ENCODE assay signal across 8 cellular contexts in the genomic region with DNA sequence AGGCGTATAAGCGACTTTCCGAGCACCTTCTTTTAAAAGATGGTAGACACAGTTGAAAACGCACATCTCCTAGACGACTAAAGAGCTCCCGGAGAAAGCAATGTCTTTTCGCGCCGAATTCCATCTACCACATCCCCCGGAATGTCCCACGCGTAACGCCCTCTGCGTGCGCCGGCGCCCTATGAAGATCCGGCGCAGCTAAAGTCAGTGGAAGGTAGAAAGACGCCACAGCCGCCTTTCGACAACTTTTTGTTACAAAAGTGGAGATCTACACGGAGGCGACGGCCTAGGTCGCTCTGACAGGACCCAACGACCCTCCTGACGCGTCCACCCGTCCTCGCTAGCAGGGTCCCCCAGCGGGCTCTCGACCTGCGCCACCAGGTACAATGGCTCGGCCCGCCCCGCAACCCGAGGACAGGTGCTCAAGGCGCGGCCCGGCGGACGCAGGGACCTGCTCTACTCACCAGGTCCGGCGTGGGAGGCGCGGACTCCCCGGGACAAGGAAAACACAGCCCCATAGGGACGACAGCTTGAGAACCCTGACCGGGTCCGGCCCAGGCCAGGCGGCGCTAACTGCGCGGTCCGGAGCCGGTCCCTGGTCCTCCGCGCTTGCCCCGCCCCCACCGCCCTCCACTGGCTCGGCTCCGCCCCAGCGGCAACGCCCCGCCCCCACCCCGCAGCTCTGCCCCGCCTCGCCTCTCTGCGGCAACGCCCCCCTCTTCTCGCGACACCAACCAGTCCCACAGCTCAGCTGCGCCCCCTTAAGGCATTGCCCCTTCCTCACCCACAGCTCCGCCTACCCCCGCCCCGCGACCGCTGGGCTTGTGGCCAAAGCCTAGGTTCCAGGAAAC. TPM values are rescaled to one million over a fixed set of nuclear protein-coding genes. Genes with fewer than 3 reads are reported as not detected.
DNase-seq lines count a peak whose midpoint lies in the region; ATAC-seq and TF ChIP-seq lines count a peak whose summit lies in the region.

A gene with protein sequence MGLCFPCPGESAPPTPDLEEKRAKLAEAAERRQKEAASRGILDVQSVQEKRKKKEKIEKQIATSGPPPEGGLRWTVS (minus strand): TSS at position 571 of the 851 bp plus-strand sequence. CDS start 53 bp downstream, at position 518.

- peaks cover 14% of the 10 kb centered on the region for H3K4me1 Mint-ChIP-seq in activated T-helper 1 cell treated with anti-CD3 and anti-CD28 coated beads, Interleukin-12 subunit alpha, Interleukin-12 subunit beta, Interleukin-2, Interleukin-4 antibody, amounts not matched to agents 30 ng/mL and 10 ng/mL and 1 ng/mL, durations not matched to agents 14 hours and 24 hours and 36 hours (ENCODE audit: low read depth)
- peaks cover 7 to 17% (median 16%) of the 10 kb centered on the region in 3 donors for H3K4me1 Mint-ChIP-seq in naive B cell
- H3K4me1 Mint-ChIP-seq in stimulated activated effector memory CD8-positive, alpha-beta T cell treated with anti-CD3 and anti-CD28 coated beads, Interleukin-12 subunit alpha, Interleukin-12 subunit beta, amount 100 ng/mL, for 72 hours: peaks cover 8% of the 10 kb centered on the region

- H3K4me3 ChIP-seq in Peyer's patch: peak within 1 kb of the TSS; percentile 66 to 84 (median 81)

- peak within 1 kb of the TSS; percentile 76 to 93 (median 85) for H3K27ac ChIP-seq in Peyer's patch

- ATAC-seq in GM21619 (IDR thresholded peaks at IDR 0.05; ENCODE audit: unreplicated experiment): peak; percentile 94
- ATAC-seq in naive B cell (ENCODE audit: low read depth in 2 of 2): peak; percentile 83 to 84
- peak; percentile 89 for ATAC-seq in stimulated activated effector memory CD8-positive, alpha-beta T cell treated with anti-CD3 and anti-CD28 coated beads, Interleukin-12 subunit alpha, Interleukin-12 subunit beta, amount 100 ng/mL, for 72 hours

- TF ChIP-seq CTCF in Peyer's patch (IDR thresholded peaks at IDR 0.05): peak; percentile 31 to 68 (median 56)

- peak; percentile 37; the same call in 1 of the 2 replicates for TF ChIP-seq RAD21 in Ishikawa (IDR thresholded peaks at IDR 0.05; ENCODE audit: low read depth)

- H3K27me3 Mint-ChIP-seq in activated T-helper 1 cell treated with anti-CD3 and anti-CD28 coated beads, Interleukin-12 subunit alpha, Interleukin-12 subunit beta, Interleukin-2, Interleukin-4 antibody, amounts not matched to agents 30 ng/mL and 10 ng/mL and 1 ng/mL, durations not matched to agents 14 hours and 24 hours and 36 hours (ENCODE audit: insufficient read depth): no peaks in the 10 kb centered on the region
- no peaks in the 10 kb centered on the region for H3K27me3 Mint-ChIP-seq in naive B cell

- no peak for TF ChIP-seq EP300 in Ishikawa (IDR thresholded peaks at IDR 0.05; ENCODE audit: borderline replicate concordance)

- DNase-seq in DMS79 (lab: John Stamatoyannopoulos, UW): peak; percentile 90
- peak; percentile 96 to 99 (median 98) for DNase-seq in Peyer's patch
- peak; percentile 88 for DNase-seq in activated T-helper 1 cell treated with anti-CD3 and anti-CD28 coated beads, Interleukin-12 subunit alpha, Interleukin-12 subunit beta, Interleukin-2, Interleukin-4 antibody, amounts not matched to agents 30 ng/mL and 10 ng/mL and 1 ng/mL, durations not matched to agents 14 hours and 24 hours and 36 hours (ENCODE audit: low spot score)
- peak; percentile 75 for DNase-seq in fibroblast of gingiva (ENCODE audit: low read depth)
- peak; percentile 86 for DNase-seq in naive B cell
- peak; percentile 90 to 96 for DNase-seq in stimulated activated effector memory CD8-positive, alpha-beta T cell treated with anti-CD3 and anti-CD28 coated beads, Interleukin-12 subunit alpha, Interleukin-12 subunit beta, amount 100 ng/mL, for 72 hours (ENCODE audit: low spot score in 2 of 2)

- H3K4me1 ChIP-seq in Peyer's patch: peaks cover 0 to 7% (median 3%) of the 10 kb centered on the region in 4 donors

- peak within 1 kb of the TSS; percentile 94 for H3K4me3 Mint-ChIP-seq in activated T-helper 1 cell treated with anti-CD3 and anti-CD28 coated beads, Interleukin-12 subunit alpha, Interleukin-12 subunit beta, Interleukin-2, Interleukin-4 antibody, amounts not matched to agents 30 ng/mL and 10 ng/mL and 1 ng/mL, durations not matched to agents 14 hours and 24 hours and 36 hours
- H3K4me3 Mint-ChIP-seq in naive B cell: peak within 1 kb of the TSS; percentile 84 to 97 (median 94)
- peak within 1 kb of the TSS; percentile 79 for H3K4me3 Mint-ChIP-seq in stimulated activated effector memory CD8-positive, alpha-beta T cell treated with anti-CD3 and anti-CD28 coated beads, Interleukin-12 subunit alpha, Interleukin-12 subunit beta, amount 100 ng/mL, for 72 hours

- peaks cover 9% of the 10 kb centered on the region for H3K36me3 Mint-ChIP-seq in activated T-helper 1 cell treated with anti-CD3 and anti-CD28 coated beads, Interleukin-12 subunit alpha, Interleukin-12 subunit beta, Interleukin-2, Interleukin-4 antibody, amounts not matched to agents 30 ng/mL and 10 ng/mL and 1 ng/mL, durations not matched to agents 14 hours and 24 hours and 36 hours (ENCODE audit: low read depth)
- H3K36me3 Mint-ChIP-seq in naive B cell: no peaks in the 10 kb centered on the region
- peaks cover 26% of the 10 kb centered on the region for H3K36me3 Mint-ChIP-seq in stimulated activated effector memory CD8-positive, alpha-beta T cell treated with anti-CD3 and anti-CD28 coated beads, Interleukin-12 subunit alpha, Interleukin-12 subunit beta, amount 100 ng/mL, for 72 hours

- H3K36me3 ChIP-seq in Peyer's patch: peaks cover 0 to 14% (median 0%) of the 10 kb centered on the region in 3 donors

- no peaks in the 10 kb centered on the region for H3K27me3 ChIP-seq in Peyer's patch

- H3K9me3 Mint-ChIP-seq in activated T-helper 1 cell treated with anti-CD3 and anti-CD28 coated beads, Interleukin-12 subunit alpha, Interleukin-12 subunit beta, Interleukin-2, Interleukin-4 antibody, amounts not matched to agents 30 ng/mL and 10 ng/mL and 1 ng/mL, durations not matched to agents 14 hours and 24 hours and 36 hours: no peaks in the 10 kb centered on the region
- no peaks in the 10 kb centered on the region for H3K9me3 Mint-ChIP-seq in naive B cell
- H3K9me3 Mint-ChIP-seq in stimulated activated effector memory CD8-positive, alpha-beta T cell treated with anti-CD3 and anti-CD28 coated beads, Interleukin-12 subunit alpha, Interleukin-12 subunit beta, amount 100 ng/mL, for 72 hours: no peaks in the 10 kb centered on the region

- intact Hi-C loops in activated T-helper 1 cell treated with anti-CD3 and anti-CD28 coated beads, Interleukin-12 subunit alpha, Interleukin-12 subunit beta, Interleukin-2, Interleukin-4 antibody, amounts not matched to agents 30 ng/mL and 10 ng/mL and 1 ng/mL, durations not matched to agents 14 hours and 24 hours and 36 hours (cut with micrococcal nuclease): loop anchor here (1.0 to 2.0 kb wide), 3 partner anchors 47 to 495 kb away; partner anchors contain the start of gene FANCF

- H3K9me3 ChIP-seq in Peyer's patch: no peaks in the 10 kb centered on the region

- peak; percentile 76 to 82 for TF ChIP-seq POLR2A in Peyer's patch (IDR thresholded peaks at IDR 0.05)

- peak within 1 kb of the TSS; percentile 88 for H3K27ac Mint-ChIP-seq in activated T-helper 1 cell treated with anti-CD3 and anti-CD28 coated beads, Interleukin-12 subunit alpha, Interleukin-12 subunit beta, Interleukin-2, Interleukin-4 antibody, amounts not matched to agents 30 ng/mL and 10 ng/mL and 1 ng/mL, durations not matched to agents 14 hours and 24 hours and 36 hours
- peak within 1 kb of the TSS; percentile 75 to 92 (median 89) for H3K27ac Mint-ChIP-seq in naive B cell
- peak within 1 kb of the TSS; percentile 74 for H3K27ac Mint-ChIP-seq in stimulated activated effector memory CD8-positive, alpha-beta T cell treated with anti-CD3 and anti-CD28 coated beads, Interleukin-12 subunit alpha, Interleukin-12 subunit beta, amount 100 ng/mL, for 72 hours

TF ChIP-seq in Ishikawa, 13 proteins besides CTCF, POLR2A, EP300 and RAD21:
- TF ChIP-seq TEAD4 (IDR thresholded peaks at IDR 0.05) (peak; percentile 75), USF1 (IDR thresholded peaks at IDR 0.05) (0 out of 2 replicates have a peak, but pooled peaks have one; percentile 31), NFIC (IDR thresholded peaks at IDR 0.05) (peak; percentile 90), TAF1 (IDR thresholded peaks at IDR 0.05; ENCODE audit: low read depth) (peak; percentile 36; the same call in 1 of the 2 replicates), CEBPB (IDR thresholded peaks at IDR 0.05) (no peak), YY1 (IDR thresholded peaks at IDR 0.05; ENCODE audit: low read depth) (no peak)
- TF ChIP-seq, protein P1, sequence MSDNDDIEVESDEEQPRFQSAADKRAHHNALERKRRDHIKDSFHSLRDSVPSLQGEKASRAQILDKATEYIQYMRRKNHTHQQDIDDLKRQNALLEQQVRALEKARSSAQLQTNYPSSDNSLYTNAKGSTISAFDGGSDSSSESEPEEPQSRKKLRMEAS (IDR thresholded peaks at IDR 0.05): peak; percentile 45

RNA-seq across cellular contexts. Expression of the gene that starts here (rescaled TPM):
- total RNA-seq in Peyer's patch: 10 to 100 TPM in 3 of 4 donors, 1 to 10 TPM in 1; 9.5 to 13.4 (median 12.0) TPM
- 45.1 and 47.5 TPM in 2 replicates for total RNA-seq in activated T-helper 1 cell treated with anti-CD3 and anti-CD28 coated beads, Interleukin-12 subunit alpha, Interleukin-12 subunit beta, Interleukin-2, Interleukin-4 antibody, amounts not matched to agents 30 ng/mL and 10 ng/mL and 1 ng/mL, durations not matched to agents 14 hours and 24 hours and 36 hours
- 10 to 100 TPM; 26.9 to 35.1 (median 28.8) TPM for polyA plus RNA-seq in naive B cell (ENCODE audit: low read depth in 6 of 6)

Comparison
In these comparisons a context has a peak if more than half of its experiments do, and no peak if none do; other contexts are left out.
1. Peak in every context shown above with its lines: DNase-seq, ATAC-seq, H3K4me3 ChIP-seq and H3K27ac ChIP-seq.